ENCODE assay signal across 12 cellular contexts in genomic region chr9:104921067-104921741, GRCh38. TPM values are rescaled to one million over a fixed set of nuclear protein-coding genes. Genes with fewer than 3 reads are reported as not detected.
DNase-seq lines count a peak whose midpoint lies in the region; ATAC-seq, FAIRE-seq and TF ChIP-seq lines count a peak whose summit lies in the region.
"Had no signal": no experiment of that assay in that cellular context is flagged by ENCODE, and none has a peak within 500 bp of the region (broad histone marks: within the 10 kb centered on the region; RNA-seq: fewer than 3 reads in every experiment).

No MANE protein-coding gene starts in this region.

- H4K20me1 ChIP-seq in DOHH2 (ENCODE audit: control insufficient read depth, insufficient read depth, low read depth, low read length) = no peaks in the 10 kb centered on the region

- no peak overlapping the region for H3K4me3 Mint-ChIP-seq in stimulated activated naive CD8-positive, alpha-beta T cell treated with anti-CD3 and anti-CD28 coated beads, Interleukin-15, amount 100 ng/mL, for 72 hours
- H3K4me3 Mint-ChIP-seq: activated naive CD8-positive, alpha-beta T cell; effector memory CD8-positive, alpha-beta T cell had no signal

- H3F3A ChIP-seq in DOHH2 (ENCODE audit: control insufficient read depth, insufficient read depth) = peaks cover 54% of the 10 kb centered on the region

- peak overlapping the region; percentile 99 for H3K27ac ChIP-seq in DOHH2 (ENCODE audit: low read depth, low read length)
- no peak overlapping the region for H3K27ac ChIP-seq in vagina

- H3K4me1 ChIP-seq in DOHH2 (ENCODE audit: control insufficient read depth, low read length) = peaks cover 98% of the 10 kb centered on the region
- H3K4me1 ChIP-seq in vagina = peaks cover 70% of the 10 kb centered on the region

- H3K4me2 ChIP-seq in DOHH2 (ENCODE audit: low read length) = peak overlapping the region; percentile 71

- no peak overlapping the region for H3K27ac Mint-ChIP-seq in stimulated activated naive CD8-positive, alpha-beta T cell treated with anti-CD3 and anti-CD28 coated beads, Interleukin-15, amount 100 ng/mL, for 72 hours
- H3K27ac Mint-ChIP-seq: activated naive CD8-positive, alpha-beta T cell; effector memory CD8-positive, alpha-beta T cell had no signal

- H3K27me3 ChIP-seq in DOHH2 (ENCODE audit: control insufficient read depth, low read length) = no peaks in the 10 kb centered on the region
- H3K27me3 ChIP-seq in vagina = no peaks in the 10 kb centered on the region

- ATAC-seq in GM21515 (IDR thresholded peaks at IDR 0.05; ENCODE audit: unreplicated experiment) = peak; percentile 73
- ATAC-seq in HG03520 (IDR thresholded peaks at IDR 0.05; ENCODE audit: unreplicated experiment) = peak; percentile 51
- no peak for ATAC-seq in stimulated activated naive CD8-positive, alpha-beta T cell treated with anti-CD3 and anti-CD28 coated beads, Interleukin-15, amount 100 ng/mL, for 72 hours
- ATAC-seq: effector memory CD8-positive, alpha-beta T cell had no signal

- DNase-seq in frontal cortex (ENCODE audit: low spot score in 2 of 2) (no peak), islet precursor cell (no peak), vagina (ENCODE audit: extremely low spot score in 2 of 2) (no peak)
- DNase-seq in stimulated activated CD8-positive, alpha-beta memory T cell treated with anti-CD3 and anti-CD28 coated beads, Interleukin-4, amount 100 ng/mL, for 48 hours = no peak
- no peak for DNase-seq in stimulated activated naive CD8-positive, alpha-beta T cell treated with anti-CD3 and anti-CD28 coated beads, Interleukin-15, amount 100 ng/mL, for 72 hours
- DNase-seq: activated CD4-positive, alpha-beta T cell treated with anti-CD3 and anti-CD28 coated beads, Interleukin-2, amount 50 U/mL, for 1 hour; effector memory CD8-positive, alpha-beta T cell; GDM1 had no signal

- H3K36me3 ChIP-seq in DOHH2 (ENCODE audit: control insufficient read depth, low read length) (peaks cover 26% of the 10 kb centered on the region), vagina (no peaks in the 10 kb centered on the region)

- peaks cover 85% of the 10 kb centered on the region for H3K79me2 ChIP-seq in DOHH2 (ENCODE audit: control insufficient read depth, low read length)

- no peaks in the 10 kb centered on the region for H3K27me3 Mint-ChIP-seq in stimulated activated naive CD8-positive, alpha-beta T cell treated with anti-CD3 and anti-CD28 coated beads, Interleukin-15, amount 100 ng/mL, for 72 hours
- H3K27me3 Mint-ChIP-seq: activated naive CD8-positive, alpha-beta T cell had no signal

- no peaks in the 10 kb centered on the region for H3K9me2 ChIP-seq in DOHH2 (replicated peaks; ENCODE audit: control insufficient read depth, low read length)

- TF ChIP-seq POLR2A in vagina (IDR thresholded peaks at IDR 0.05) = no peak

- intact Hi-C loops in vagina (cut with DNase I) = loop anchor here (5.0 to 10.0 kb wide), 2 partner anchors 54 to 144 kb away; no protein-coding TSS in a partner anchor

- peak; percentile 48 for FAIRE-seq in frontal cortex (lab: Jason Lieb, UNC)

- H3K4me3 ChIP-seq in DOHH2 (ENCODE audit: low read length) (peak overlapping the region; percentile 59), vagina (no peak overlapping the region)

- no peaks in the 10 kb centered on the region for H3K9me3 Mint-ChIP-seq in stimulated activated naive CD8-positive, alpha-beta T cell treated with anti-CD3 and anti-CD28 coated beads, Interleukin-15, amount 100 ng/mL, for 72 hours
- H3K9me3 Mint-ChIP-seq: effector memory CD8-positive, alpha-beta T cell had no signal

- no peaks in the 10 kb centered on the region for H3K9me3 ChIP-seq in DOHH2 (ENCODE audit: control insufficient read depth, insufficient read depth, low read length)
- H3K9me3 ChIP-seq in vagina = no peaks in the 10 kb centered on the region

- TF ChIP-seq CTCF in DOHH2 (IDR thresholded peaks at IDR 0.05; ENCODE audit: low read depth, low read length, poor library complexity, severe bottlenecking) = no peak
- TF ChIP-seq CTCF in vagina (IDR thresholded peaks at IDR 0.05) = no peak

- H3K4me1 Mint-ChIP-seq in stimulated activated naive CD8-positive, alpha-beta T cell treated with anti-CD3 and anti-CD28 coated beads, Interleukin-15, amount 100 ng/mL, for 72 hours = peaks cover 5% of the 10 kb centered on the region

RNA-seq across cellular contexts. Expression of gene ABCA1, which starts 6.8 kb away (rescaled TPM):
- total RNA-seq in frontal cortex = 28.5 TPM
- total RNA-seq in vagina = 30.7 TPM
